ENCODE assay signal across 8 cellular contexts in the genomic region with DNA sequence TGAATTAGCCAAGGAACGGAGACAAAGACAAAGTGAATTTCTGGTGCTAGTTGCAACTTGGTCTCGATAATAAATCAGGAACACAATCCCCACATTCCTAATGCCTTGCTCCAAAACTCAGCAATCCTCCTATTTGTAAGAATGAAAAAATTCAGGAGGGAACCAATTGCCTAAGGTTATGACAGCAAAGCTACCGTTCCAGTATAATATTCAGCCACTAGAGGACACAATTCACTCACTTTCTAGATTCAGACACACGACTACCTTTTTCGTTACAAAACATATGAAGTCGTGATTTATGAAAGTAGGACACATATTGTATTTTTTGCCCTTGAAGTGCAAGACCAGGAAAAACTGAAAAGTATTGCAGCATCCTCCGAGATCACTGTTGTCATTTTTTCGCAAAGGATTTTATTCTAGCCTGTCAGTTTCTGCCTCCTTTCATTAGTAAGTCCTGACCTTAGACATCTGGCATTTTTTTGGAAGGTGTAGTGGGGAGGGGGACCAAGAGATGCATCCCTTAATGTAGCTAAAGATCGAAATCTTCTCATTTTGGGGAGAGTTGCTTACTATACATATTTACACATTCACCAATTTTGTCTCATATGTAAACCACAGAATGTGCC.
DNase-seq lines count a peak whose midpoint lies in the region; ATAC-seq and TF ChIP-seq lines count a peak whose summit lies in the region.

No MANE protein-coding gene starts in this region.

- no peak overlapping the region for H2AFZ ChIP-seq in HCT116 (ENCODE audit: low read depth, low read length, poor library complexity, severe bottlenecking)

- intact Hi-C loops in HCT116 (cut with micrococcal nuclease): loop anchor here (1.0 to 5.0 kb wide), 4 partner anchors 417 to 661 kb away; no protein-coding TSS in a partner anchor
- intact Hi-C loops in ovary (cut with DNase I): loop anchor here in 1 of 4 donors (5.0 kb wide), 1 partner anchor 415 kb away; no protein-coding TSS in a partner anchor

- H3K9ac ChIP-seq in HCT116 (ENCODE audit: low read length): no peak overlapping the region

- no peak overlapping the region for H3K4me3 ChIP-seq in HCT116 (replicated peaks in 1 of 2; ENCODE audit: low read depth in 1 of 2, low read length in 2 of 2)
- H3K4me3 ChIP-seq in ovary: no peak overlapping the region
- no peak overlapping the region for H3K4me3 ChIP-seq in MG63

- TF ChIP-seq CTCF in HCT116 (IDR thresholded peaks at IDR 0.05 in 2 of 3, conservative IDR thresholded peaks at IDR 0.05 in 1 of 3; ENCODE audit: borderline replicate concordance in 1 of 3, insufficient read depth in 1 of 3, low read depth in 2 of 3, low read length in 2 of 3): peak; percentile 75 to 92 (median 87)
- peak; percentile 93 for TF ChIP-seq CTCF in RWPE1 (conservative IDR thresholded peaks at IDR 0.05; ENCODE audit: low read depth)
- TF ChIP-seq CTCF in ovary (IDR thresholded peaks at IDR 0.05): peak; percentile 12 to 76 (median 65)

- H4K20me1 ChIP-seq in HCT116 (ENCODE audit: insufficient read depth): no peaks in the 10 kb centered on the region

- WGBS in ovary, 3 donors: 13 to 16% (median 14%) methylated on average over 9 of the region's 9 CpGs

- RAD21 ChIA-PET in HCT116 (lab: Charles Lee; ENCODE audit: low non-redundant PET in 1 of 2, low total read pairs in 2 of 2, uncharacterized antibody in 2 of 2, unreplicated experiment in 2 of 2): interaction anchor here (0.6 to 1.0 kb wide), 2 partner anchors 416 kb away, joined by 3 to 4 read pairs; no protein-coding TSS in a partner anchor

- H3K9me3 ChIP-seq in HCT116 (ENCODE audit: control insufficient read depth in 1 of 2, insufficient read depth in 1 of 2, low read depth in 1 of 2, low read length in 2 of 2) (no peaks in the 10 kb centered on the region), ovary (no peaks in the 10 kb centered on the region), MG63 (no peaks in the 10 kb centered on the region)

- H3K4me2 ChIP-seq in HCT116 (ENCODE audit: low read length): no peak overlapping the region

- BruUV-seq in HCT116 (replicated peaks; lab: Mats Ljungman, UMichigan): no TSS peak

- no peak overlapping the region for H3K27ac ChIP-seq in HCT116 (ENCODE audit: low read depth, low read length)
- no peak overlapping the region for H3K27ac ChIP-seq in RWPE1
- no peak overlapping the region for H3K27ac ChIP-seq in ovary

- ATAC-seq in HCT116: peak; percentile 85
- no peak for ATAC-seq in HG03135 (IDR thresholded peaks at IDR 0.05; ENCODE audit: unreplicated experiment)
- no peak for ATAC-seq in HG02970 (IDR thresholded peaks at IDR 0.05; ENCODE audit: low FRiP score, unreplicated experiment)

- no peaks in the 10 kb centered on the region for H3K9me2 ChIP-seq in HCT116 (ENCODE audit: insufficient read depth)

- H3K4me1 ChIP-seq in HCT116 (ENCODE audit: control insufficient read depth in 1 of 2, insufficient read depth in 2 of 2, low read length in 2 of 2) (no peaks in the 10 kb centered on the region), ovary (ENCODE audit: insufficient read depth) (peaks cover 4% of the 10 kb centered on the region)

- no peak for TF ChIP-seq EP300 in ovary (IDR thresholded peaks at IDR 0.05)

- no peaks in the 10 kb centered on the region for H3K79me2 ChIP-seq in HCT116 (ENCODE audit: insufficient read depth, low read length)

- TF ChIP-seq POLR2A in HCT116 (IDR thresholded peaks at IDR 0.05; ENCODE audit: borderline replicate concordance, extremely low read depth, insufficient read depth, insufficient read length) (no peak), ovary (IDR thresholded peaks at IDR 0.05) (no peak)

- POLR2A ChIA-PET in HCT116 (lab: Charles Lee): no interaction called here
- POLR2A ChIA-PET in RWPE1 (lab: Yijun Ruan, JAX; ENCODE audit: low non-redundant PET): no interaction called here

- H3K36me3 ChIP-seq in HCT116 (ENCODE audit: control insufficient read depth in 1 of 2, insufficient read depth in 2 of 2, low read length in 2 of 2) (no peaks in the 10 kb centered on the region), ovary (no peaks in the 10 kb centered on the region), MG63 (no peaks in the 10 kb centered on the region)

- H3K27me3 ChIP-seq in HCT116 (ENCODE audit: insufficient read depth, low read length): peaks cover 18% of the 10 kb centered on the region
- H3K27me3 ChIP-seq in ovary: no peaks in the 10 kb centered on the region
- H3K27me3 ChIP-seq in MG63: no peaks in the 10 kb centered on the region

- DNase-seq in AML-193 (lab: John Stamatoyannopoulos, UW): peak; percentile 13 to 16
- peak; percentile 40 for DNase-seq in HCT116 (ENCODE audit: low read depth, low spot score)
- DNase-seq in RWPE1 (ENCODE audit: low spot score): peak; percentile 26
- DNase-seq in fibroblast of peridontal ligament (ENCODE audit: extremely low read depth): peak; percentile 40
- no peak for DNase-seq in ovary
- no peak for DNase-seq in MG63

- CTCF ChIA-PET in HCT116 (lab: Charles Lee): interaction anchor here (0.6 to 2.2 kb wide), 8 partner anchors 266 to 661 kb away, joined by 3 to 8 read pairs (median 4); no protein-coding TSS in a partner anchor
- CTCF ChIA-PET in RWPE1 (lab: Yijun Ruan, JAX): interaction anchor here (0.5 to 0.7 kb wide), 2 partner anchors 133 to 259 kb away, joined by 3 to 4 read pairs; a partner anchor contains a TSS

- peak; percentile 85 for TF ChIP-seq RAD21 in HCT116 (IDR thresholded peaks at IDR 0.05; ENCODE audit: low read depth)

TF ChIP-seq in HCT116, 20 proteins besides CTCF, POLR2A, EP300 and RAD21:
- TF ChIP-seq FOSL1 (IDR thresholded peaks at IDR 0.05; ENCODE audit: low read depth): no peak
- TF ChIP-seq EGR1 (IDR thresholded peaks at IDR 0.05; ENCODE audit: low read depth): no peak
- TF ChIP-seq SIN3A (IDR thresholded peaks at IDR 0.05; ENCODE audit: low read depth): no peak
- TF ChIP-seq SP1 (IDR thresholded peaks at IDR 0.05; ENCODE audit: low read depth): no peak
- TF ChIP-seq ZFX (IDR thresholded peaks at IDR 0.05): no peak
- TF ChIP-seq, protein P1, sequence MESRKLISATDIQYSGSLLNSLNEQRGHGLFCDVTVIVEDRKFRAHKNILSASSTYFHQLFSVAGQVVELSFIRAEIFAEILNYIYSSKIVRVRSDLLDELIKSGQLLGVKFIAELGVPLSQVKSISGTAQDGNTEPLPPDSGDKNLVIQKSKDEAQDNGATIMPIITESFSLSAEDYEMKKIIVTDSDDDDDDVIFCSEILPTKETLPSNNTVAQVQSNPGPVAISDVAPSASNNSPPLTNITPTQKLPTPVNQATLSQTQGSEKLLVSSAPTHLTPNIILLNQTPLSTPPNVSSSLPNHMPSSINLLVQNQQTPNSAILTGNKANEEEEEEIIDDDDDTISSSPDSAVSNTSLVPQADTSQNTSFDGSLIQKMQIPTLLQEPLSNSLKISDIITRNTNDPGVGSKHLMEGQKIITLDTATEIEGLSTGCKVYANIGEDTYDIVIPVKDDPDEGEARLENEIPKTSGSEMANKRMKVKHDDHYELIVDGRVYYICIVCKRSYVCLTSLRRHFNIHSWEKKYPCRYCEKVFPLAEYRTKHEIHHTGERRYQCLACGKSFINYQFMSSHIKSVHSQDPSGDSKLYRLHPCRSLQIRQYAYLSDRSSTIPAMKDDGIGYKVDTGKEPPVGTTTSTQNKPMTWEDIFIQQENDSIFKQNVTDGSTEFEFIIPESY (IDR thresholded peaks at IDR 0.05; ENCODE audit: extremely low read depth, insufficient replicate concordance, low read length): no peak
- no peak for TF ChIP-seq EZH2 (IDR thresholded peaks at IDR 0.05)
- TF ChIP-seq YY1 (IDR thresholded peaks at IDR 0.05; ENCODE audit: extremely low read depth, insufficient replicate concordance, low read depth, low read length): no peak
- no peak for TF ChIP-seq POLR2AphosphoS5 (IDR thresholded peaks at IDR 0.05; ENCODE audit: low read depth, low read length)

Comparison
In these comparisons a context has a peak if more than half of its experiments do, and no peak if none do; other contexts are left out.
1. DNase-seq: peak in AML-193 (2 of 2), HCT116 (single experiment), RWPE1 (single experiment) and fibroblast of peridontal ligament (single experiment); none in ovary (0 of 5) and MG63 (single experiment).
2. Peak in every context shown above with its lines, with median percentiles within 50 percentile points of each other: CTCF ChIP-seq.